8 cellular contexts compared by ENCODE assay signal in the genomic region with DNA sequence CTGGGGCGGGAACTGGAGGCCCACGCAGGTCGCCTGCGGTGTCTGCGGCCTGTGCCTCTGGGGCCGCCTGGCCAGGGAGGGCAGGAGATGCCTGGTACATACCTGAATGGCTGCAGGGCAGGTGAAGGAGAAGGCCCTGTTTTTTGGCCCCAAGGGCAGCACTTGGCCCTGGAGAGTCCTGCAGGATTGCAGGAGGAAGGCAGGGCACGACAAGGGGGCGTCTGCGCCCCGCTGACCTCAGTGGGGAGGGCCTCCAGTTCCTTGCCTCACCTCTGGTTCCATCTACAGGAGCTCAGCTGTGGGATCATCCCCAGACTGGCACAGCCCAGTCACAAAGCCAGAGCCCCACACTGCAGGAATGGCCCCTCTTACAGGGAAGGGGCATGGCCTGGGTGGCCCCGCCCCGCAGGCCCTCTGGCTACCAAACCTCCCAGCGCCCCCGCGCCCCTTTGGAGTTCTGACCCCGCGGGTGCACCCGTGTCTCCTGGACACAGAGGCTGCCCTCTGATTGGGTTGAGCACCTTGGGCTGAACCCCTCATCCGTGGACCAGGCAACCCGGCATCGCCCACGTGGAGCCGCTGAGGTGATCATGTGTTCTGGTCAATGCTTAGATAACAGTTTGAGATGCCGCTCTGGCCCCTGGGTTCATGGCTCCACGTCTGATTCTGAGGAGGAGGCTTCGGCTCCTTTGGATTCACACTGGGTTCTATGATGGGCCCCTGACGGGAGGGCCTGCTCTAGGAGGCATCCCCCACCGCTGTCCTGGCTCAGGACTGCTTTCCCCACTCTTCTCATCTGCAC. TPM values are rescaled to one million over a fixed set of nuclear protein-coding genes. Genes with fewer than 3 reads are reported as not detected.
DNase-seq lines count a peak whose midpoint lies in the region; ATAC-seq and TF ChIP-seq lines count a peak whose summit lies in the region.

No MANE protein-coding gene starts in this region.

- WGBS in sigmoid colon, 2 donors, result 12 to 44% methylated on average over 28 of the region's 28 CpGs

- H3K4me3 ChIP-seq in H7 (ENCODE audit: insufficient read depth, low read depth, low read length) (peak overlapping the region; percentile 96), fibroblast of lung (replicated peaks in 1 of 4; ENCODE audit: control extremely low read depth in 1 of 4, insufficient read depth in 1 of 4, low read depth in 3 of 4, low read length in 4 of 4) (peak overlapping the region in 3 of 4 experiments; percentile 6 to 83 (median 68)), sigmoid colon (peak overlapping the region; percentile 65 to 97 (median 84))

- intact Hi-C loops in sigmoid colon (cut with DNase I), result loop anchor here (1.0 to 10.0 kb wide), 9 partner anchors 135 to 1489 kb away; partner anchors contain the start of genes C1orf174, CALML6, CEP104 and DFFB

- no peaks in the 10 kb centered on the region for H3K27me3 ChIP-seq in H7 (ENCODE audit: control insufficient read depth, insufficient read depth, low read length)
- H3K27me3 ChIP-seq in fibroblast of lung (ENCODE audit: control insufficient read depth, insufficient read depth, low read length), result no peaks in the 10 kb centered on the region
- peaks cover 6 to 33% (median 24%) of the 10 kb centered on the region in 3 donors for H3K27me3 ChIP-seq in sigmoid colon

- H3K79me2 ChIP-seq in fibroblast of lung (ENCODE audit: control insufficient read depth, insufficient read depth, low read length), result peaks cover 5% of the 10 kb centered on the region

- H3K4me1 ChIP-seq in fibroblast of lung (ENCODE audit: control insufficient read depth, extremely low read depth, insufficient read depth, low read length) (peaks cover 6% of the 10 kb centered on the region), sigmoid colon (peaks cover 0 to 31% (median 26%) of the 10 kb centered on the region in 4 donors)

- H3K4me2 ChIP-seq in fibroblast of lung (ENCODE audit: extremely low read depth, insufficient read depth, low read length), result peak overlapping the region; percentile 92

- H3K9ac ChIP-seq in fibroblast of lung (ENCODE audit: insufficient read depth, low read length), result peak overlapping the region; percentile 51

- peaks cover 1% of the 10 kb centered on the region; the same call in 1 of the 2 replicates for H3K36me3 ChIP-seq in H7 (replicated peaks; ENCODE audit: control insufficient read depth, insufficient read depth, low read length)
- H3K36me3 ChIP-seq in fibroblast of lung (ENCODE audit: control insufficient read depth, insufficient read depth, low read length), result peaks cover 4% of the 10 kb centered on the region
- H3K36me3 ChIP-seq in sigmoid colon, result peaks cover 0 to 2% (median 0%) of the 10 kb centered on the region in 4 donors

- TF ChIP-seq EP300 in sigmoid colon (IDR thresholded peaks at IDR 0.05), result no peak

- no peak for TF ChIP-seq CTCF in 22Rv1 (IDR thresholded peaks at IDR 0.05)
- no peak for TF ChIP-seq CTCF in fibroblast of lung (conservative IDR thresholded peaks at IDR 0.05 in 1 of 2, IDR thresholded peaks at IDR 0.05 in 1 of 2; ENCODE audit: low read depth in 1 of 2, low read length in 2 of 2)
- TF ChIP-seq CTCF in sigmoid colon (IDR thresholded peaks at IDR 0.05), result no peak

- H3K27ac ChIP-seq in 22Rv1 (peak overlapping the region; percentile 89), fibroblast of lung (ENCODE audit: insufficient read depth, low read length) (no peak overlapping the region), sigmoid colon (peak overlapping the region; percentile 86 to 93 (median 90))

- TF ChIP-seq POLR2A in sigmoid colon (IDR thresholded peaks at IDR 0.05), result no peak

- no peaks in the 10 kb centered on the region for H4K20me1 ChIP-seq in fibroblast of lung (ENCODE audit: control insufficient read depth, extremely low read depth, insufficient read depth, low read length)

- H3K9me3 ChIP-seq in fibroblast of lung (ENCODE audit: control insufficient read depth, insufficient read depth, low read depth, low read length) (no peaks in the 10 kb centered on the region), sigmoid colon (no peaks in the 10 kb centered on the region)

- ATAC-seq in HG03196 (IDR thresholded peaks at IDR 0.05; ENCODE audit: unreplicated experiment), result no peak

- peak overlapping the region; percentile 46 for H2AFZ ChIP-seq in fibroblast of lung (ENCODE audit: low read length)

- DNase-seq in H7 (peak; percentile 82), fibroblast of lung (ENCODE audit: low read depth in 2 of 2) (no peak), sigmoid colon (no peak), DMS79 (lab: John Stamatoyannopoulos, UW) (no peak), inferior parietal cortex (ENCODE audit: extremely low spot score) (no peak)
- DNase-seq in activated CD4-positive, alpha-beta T cell treated with anti-CD3 and anti-CD28 coated beads for 48 hours, result peak; percentile 35

RNA-seq across cellular contexts. Expression of gene PEX10, which starts 1.3 kb away (rescaled TPM):
- 75.9 and 89.6 TPM in 2 replicates for total RNA-seq in H7 (2014; rRNA removed; shearing (Covaris generic))
- total RNA-seq in fibroblast of lung (31.6 and 33.4 TPM in 2 replicates), sigmoid colon (10 to 100 TPM; 12.8 to 17.0 (median 15.0) TPM)
- polyA plus RNA-seq in fibroblast of lung (15.4 and 19.0 TPM in 2 replicates), sigmoid colon (10 to 100 TPM in 2 of 3 donors, 1 to 10 TPM in 1; 9.9 to 21.9 (median 12.6) TPM)
- 16.0 and 24.6 TPM in 2 replicates for polyA plus RNA-seq in fibroblast of lung (2012)
- 7.5 and 12.7 TPM in 2 replicates for polyA minus RNA-seq in fibroblast of lung (ENCODE audit: low replicate concordance)

RNA-seq across cellular contexts. Expression of gene RER1, which starts 22.1 kb away (rescaled TPM):
- 95.4 and 133 TPM in 2 replicates for total RNA-seq in H7 (2014; rRNA removed; shearing (Covaris generic))
- total RNA-seq in fibroblast of lung, result 58.3 and 76.1 TPM in 2 replicates
- 271 TPM in 2 replicates for polyA plus RNA-seq in fibroblast of lung
- polyA plus RNA-seq in fibroblast of lung (2012), result 197 and 217 TPM in 2 replicates
- polyA minus RNA-seq in fibroblast of lung (ENCODE audit: low replicate concordance), result 197 and 247 TPM in 2 replicates
- total RNA-seq in sigmoid colon, result 10 to 100 TPM; 49.0 to 56.2 (median 50.7) TPM
- polyA plus RNA-seq in sigmoid colon, result 100 to 1,000 TPM in 1 of 3 donors, 10 to 100 TPM in 2; 40.8 to 113 (median 52.2) TPM

RNA-seq across cellular contexts. Expression of gene MORN1, which starts 22.3 kb away (rescaled TPM):
- total RNA-seq in H7 (2014; rRNA removed; shearing (Covaris generic)), result 12.7 and 14.3 TPM in 2 replicates
- total RNA-seq in fibroblast of lung, result 10.3 and 10.6 TPM in 2 replicates
- 3.5 and 3.9 TPM in 2 replicates for polyA plus RNA-seq in fibroblast of lung
- polyA plus RNA-seq in fibroblast of lung (2012), result 3.6 and 4.3 TPM in 2 replicates
- 7.6 and 8.1 TPM in 2 replicates for polyA minus RNA-seq in fibroblast of lung (ENCODE audit: low replicate concordance)
- total RNA-seq in sigmoid colon, result 1 to 10 TPM; 6.2 to 9.1 (median 6.7) TPM
- polyA plus RNA-seq in sigmoid colon, result 1 to 10 TPM; 2.4 to 9.1 (median 2.5) TPM

Comparison
In these comparisons a context has a peak if more than half of its experiments do, and no peak if none do; other contexts are left out.
1. DNase-seq: peak in H7 (single experiment) and activated CD4-positive, alpha-beta T cell treated with anti-CD3 and anti-CD28 coated beads for 48 hours (single experiment); none in fibroblast of lung (0 of 2), sigmoid colon (single experiment), DMS79 (single experiment) and inferior parietal cortex (single experiment).
2. Peak in every context shown above with its lines, with median percentiles within 50 percentile points of each other: H3K4me3 ChIP-seq.